In genomic region chr17:58265266-58265665, GRCh38 we compare ENCODE assay signal across 11 cellular contexts. TPM values are rescaled to one million over a fixed set of nuclear protein-coding genes. Genes with fewer than 3 reads are reported as not detected.
"Had no signal": no experiment of that assay in that cellular context is flagged by ENCODE, and none has a peak within 500 bp of the region (broad histone marks: within the 10 kb centered on the region; RNA-seq: fewer than 3 reads in every experiment).

No MANE protein-coding gene starts in this region.

- ATAC-seq: HCT116, K562 had no signal

- H2AFZ ChIP-seq: GM23248 had no signal

- H3K4me1 ChIP-seq: HAP-1 had no signal

- H3K36me3 ChIP-seq: HAP-1 had no signal

- H3K4me3 ChIP-seq: GM23248, HAP-1, K562 had no signal

- H3K27ac ChIP-seq: GM23248 had no signal

- FAIRE-seq: K562 had no signal

- DNase-seq: GM23248, GOT3, H7, HFFc6, IMR-90, KG1 had no signal

- H3K9me3 ChIP-seq: HAP-1 had no signal

- H3K9ac ChIP-seq: GM23248 had no signal

RNA-seq across cellular contexts. Expression of gene MPO, which starts 15.5 kb away (rescaled TPM):
- total RNA-seq: GM23248, H4, H7, HFFc6, HT1080, IMR-90 had no signal
- polyA plus RNA-seq: GM23248, IMR-90 had no signal

RNA-seq across cellular contexts. Expression of gene LPO, which starts 26.9 kb away (rescaled TPM):
- total RNA-seq: GM23248, H4, H7, HFFc6, IMR-90 had no signal
- polyA plus RNA-seq: IMR-90 had no signal
